16 cellular contexts compared by ENCODE assay signal in the genomic region with DNA sequence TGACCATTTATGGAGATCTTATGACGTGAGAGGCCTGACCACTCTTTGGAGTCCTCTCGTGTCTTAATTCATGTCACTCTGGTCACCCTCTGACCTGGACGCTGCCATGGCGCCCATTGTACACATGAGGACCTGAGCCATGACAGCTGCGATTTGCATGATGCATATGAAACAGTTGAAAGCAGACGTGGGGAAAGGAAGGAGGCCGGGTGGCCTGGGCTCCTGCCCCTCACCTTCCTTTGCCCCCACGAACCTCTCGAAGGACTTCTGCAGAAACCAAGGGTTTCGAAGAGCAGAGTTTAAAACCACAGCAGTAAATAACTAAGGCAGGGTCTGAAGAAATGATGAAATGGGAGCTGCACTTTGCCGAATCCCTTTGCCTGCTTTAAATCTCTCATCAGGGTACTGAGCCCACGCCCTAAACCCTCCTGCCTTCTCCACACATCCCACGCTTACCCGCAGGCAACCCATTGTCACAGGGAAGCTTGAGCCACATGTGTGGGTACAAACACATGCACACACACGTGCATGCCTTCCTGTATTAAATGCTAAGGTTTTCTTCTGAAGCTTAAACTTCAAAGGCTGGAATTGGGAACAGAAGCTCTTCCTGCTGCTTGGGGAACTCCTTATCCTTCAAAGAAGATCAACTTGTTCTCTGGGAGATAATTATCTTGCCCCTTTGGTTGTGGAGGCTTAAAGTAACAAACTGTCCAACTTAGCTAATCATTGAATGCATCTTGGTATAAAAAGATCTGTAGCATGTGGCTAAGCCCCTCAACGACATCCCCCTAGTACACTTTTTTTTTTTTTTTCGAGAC. TPM values are rescaled to one million over a fixed set of nuclear protein-coding genes. Genes with fewer than 3 reads are reported as not detected.
DNase-seq lines count a peak whose midpoint lies in the region; ATAC-seq lines count a peak whose summit lies in the region.
"Had no signal": no experiment of that assay in that cellular context is flagged by ENCODE, and none has a peak within 500 bp of the region (broad histone marks: within the 10 kb centered on the region; RNA-seq: fewer than 3 reads in every experiment).

No MANE protein-coding gene starts in this region.

- peaks cover 0 to under 1% (median 0%) of the 10 kb centered on the region in 9 donors for H3K9me3 Mint-ChIP-seq in naive thymus-derived CD8-positive, alpha-beta T cell
- H3K9me3 Mint-ChIP-seq: mesothelial cell of epicardium had no signal

- H3K27me3 Mint-ChIP-seq in naive thymus-derived CD8-positive, alpha-beta T cell: peaks cover 0 to 7% (median 2%) of the 10 kb centered on the region in 5 donors

- POLR2A ChIA-PET in naive thymus-derived CD8-positive, alpha-beta T cell (lab: Charles Lee): interaction anchor here (0.6 kb wide), 1 partner anchor 110 kb away, joined by 3 read pairs; no protein-coding TSS in a partner anchor

- peak overlapping the region in 3 of 10 donors; percentile 4 to 65 (median 54) for H3K27ac Mint-ChIP-seq in naive thymus-derived CD8-positive, alpha-beta T cell

- peaks cover 8 to 18% (median 17%) of the 10 kb centered on the region in 4 donors for H3K4me1 Mint-ChIP-seq in naive thymus-derived CD8-positive, alpha-beta T cell

- H3K4me3 Mint-ChIP-seq in naive thymus-derived CD8-positive, alpha-beta T cell: peak overlapping the region in 8 of 10 donors; percentile 8 to 54 (median 37)
- H3K4me3 Mint-ChIP-seq: mesothelial cell of epicardium had no signal

- no peaks in the 10 kb centered on the region for H3K36me3 Mint-ChIP-seq in naive thymus-derived CD8-positive, alpha-beta T cell
- H3K36me3 Mint-ChIP-seq: mesothelial cell of epicardium had no signal

- peak; percentile 7 for DNase-seq in activated T-cell treated with anti-CD3 and anti-CD28 coated beads for 24 hours (ENCODE audit: low read depth)
- no peak for DNase-seq in activated T-cell treated with anti-CD3 and anti-CD28 coated beads, Interleukin-2, amount 50 U/mL, for 1 hour
- peak; percentile 35 to 45 for DNase-seq in activated T-cell treated with anti-CD3 and anti-CD28 coated beads, Interleukin-2, amount 50 U/mL, for 48 hours
- DNase-seq in naive thymus-derived CD8-positive, alpha-beta T cell: peak in 2 of 10 donors; percentile 16 to 21
- DNase-seq in stimulated activated naive CD8-positive, alpha-beta T cell treated with anti-CD3 and anti-CD28 coated beads, Interleukin-15, Interleukin-2, amounts not matched to agents 100 U/mL and 50 U/mL, for 24 hours: no peak
- no peak for DNase-seq in COR-L47 (lab: John Stamatoyannopoulos, UW)
- no peak for DNase-seq in NCI-H2196 treated with DMSO at 0.1 percent for 48 hours (lab: John Stamatoyannopoulos, UW; ENCODE audit: unreplicated experiment)
- DNase-seq: colonic mucosa, erythroblast, kidney, NCI-H2081, SIG-M5 had no signal

- no peak for ATAC-seq in naive thymus-derived CD8-positive, alpha-beta T cell
- ATAC-seq in stimulated activated naive CD8-positive, alpha-beta T cell treated with anti-CD3 and anti-CD28 coated beads, Interleukin-15, Interleukin-2, amounts not matched to agents 100 U/mL and 50 U/mL, for 24 hours: peak; percentile 28
- no peak for ATAC-seq in HG03571 (IDR thresholded peaks at IDR 0.05; ENCODE audit: unreplicated experiment)

RNA-seq across cellular contexts. Expression of a gene that starts 11.7 kb away (rescaled TPM):
- total RNA-seq in naive thymus-derived CD8-positive, alpha-beta T cell: not detected
- not detected for polyA plus RNA-seq in naive thymus-derived CD8-positive, alpha-beta T cell
- total RNA-seq: HT1080, kidney, M059J had no signal

RNA-seq across cellular contexts. Expression of a gene that starts 13.7 kb away (rescaled TPM):
- not detected for total RNA-seq in naive thymus-derived CD8-positive, alpha-beta T cell
- polyA plus RNA-seq in naive thymus-derived CD8-positive, alpha-beta T cell: not detected
- total RNA-seq: colonic mucosa, kidney, M059J, mesothelial cell of epicardium had no signal

Comparison
In these comparisons a context has a peak if more than half of its experiments do, and no peak if none do; other contexts are left out.
1. DNase-seq: peak in activated T-cell treated with anti-CD3 and anti-CD28 coated beads for 24 hours (single experiment) and activated T-cell treated with anti-CD3 and anti-CD28 coated beads, Interleukin-2, amount 50 U/mL, for 48 hours (2 of 2); none in activated T-cell treated with anti-CD3 and anti-CD28 coated beads, Interleukin-2, amount 50 U/mL, for 1 hour (single experiment), stimulated activated naive CD8-positive, alpha-beta T cell treated with anti-CD3 and anti-CD28 coated beads, Interleukin-15, Interleukin-2, amounts not matched to agents 100 U/mL and 50 U/mL, for 24 hours (single experiment), COR-L47 (single experiment) and NCI-H2196 treated with DMSO at 0.1 percent for 48 hours (single experiment).